2 cellular contexts compared by ENCODE assay signal in the genomic region with DNA sequence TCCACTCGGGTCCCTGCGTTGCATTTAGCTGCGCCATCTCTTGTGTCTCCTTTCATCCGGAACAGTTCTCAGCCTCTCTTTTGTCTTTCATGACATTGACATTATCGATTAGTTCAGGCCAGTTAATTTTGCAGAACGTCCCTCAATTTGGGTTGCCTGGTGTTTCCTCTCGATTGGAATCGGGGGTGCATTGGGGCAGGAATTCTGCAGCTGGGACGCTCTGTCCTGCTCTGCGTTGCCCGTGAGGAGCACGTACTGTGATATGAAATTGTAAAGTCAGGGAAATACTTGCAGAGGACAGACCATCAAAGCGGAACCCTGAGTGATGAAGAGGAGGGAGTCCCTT.
TF ChIP-seq lines count a peak whose summit lies in the region.

No MANE protein-coding gene starts in this region.

TF ChIP-seq in K562, 482 proteins besides CTCF, POLR2A, EP300 and RAD21 (continues in another document):
- TF ChIP-seq TAF7 (tag; IDR thresholded peaks at IDR 0.05) (no peak), ZNF280A (IDR thresholded peaks at IDR 0.05; ENCODE audit: low read depth, partially characterized antibody) (no peak), NR2F6 (CRISPR knock-in tag; IDR thresholded peaks at IDR 0.05) (no peak), MAFG (tag; conservative IDR thresholded peaks at IDR 0.05) (no peak), PRMT5 (CRISPR knock-in tag; IDR thresholded peaks at IDR 0.05) (no peak), BRF2 (IDR thresholded peaks at IDR 0.05; ENCODE audit: borderline replicate concordance, insufficient read depth, insufficient read length) (no peak), ELF1 (tag; IDR thresholded peaks at IDR 0.05) (0 out of 2 replicates have a peak, but pooled peaks have one; percentile 11), EZH2 (IDR thresholded peaks at IDR 0.05; ENCODE audit: borderline replicate concordance, low read depth, low read length) (no peak), ESRRA (IDR thresholded peaks at IDR 0.05; ENCODE audit: borderline replicate concordance, low read depth) (no peak), PYGO2 (tag; IDR thresholded peaks at IDR 0.05) (no peak), ARHGAP35 (IDR thresholded peaks at IDR 0.05; ENCODE audit: partially characterized antibody) (no peak), KDM4B (IDR thresholded peaks at IDR 0.05; ENCODE audit: borderline replicate concordance in 2 of 2, low read depth in 1 of 2) (no peak), GABPA (tag; conservative IDR thresholded peaks at IDR 0.05; ENCODE audit: low read depth) (0 out of 2 replicates have a peak, but pooled peaks have one; percentile 6), PHB2 (IDR thresholded peaks at IDR 0.05; ENCODE audit: low read depth) (no peak), ZNF583 (CRISPR knock-in tag; IDR thresholded peaks at IDR 0.05) (no peak), MTA1 (IDR thresholded peaks at IDR 0.05; ENCODE audit: borderline replicate concordance) (no peak), ZNF12 (CRISPR knock-in tag; IDR thresholded peaks at IDR 0.05) (no peak), NFATC3 (IDR thresholded peaks at IDR 0.05) (no peak), ZC3H4 (CRISPR knock-in tag; IDR thresholded peaks at IDR 0.05; ENCODE audit: borderline replicate concordance) (no peak), MBD2 (IDR thresholded peaks at IDR 0.05; ENCODE audit: borderline replicate concordance, low read depth) (no peak), CXXC5 (CRISPR knock-in tag; IDR thresholded peaks at IDR 0.05) (0 out of 2 replicates have a peak, but pooled peaks have one; percentile 3), SNRNP70 (optimal IDR thresholded peaks at IDR 0.05; ENCODE audit: low read depth, low read length) (no peak)
- TF ChIP-seq, protein P1, sequence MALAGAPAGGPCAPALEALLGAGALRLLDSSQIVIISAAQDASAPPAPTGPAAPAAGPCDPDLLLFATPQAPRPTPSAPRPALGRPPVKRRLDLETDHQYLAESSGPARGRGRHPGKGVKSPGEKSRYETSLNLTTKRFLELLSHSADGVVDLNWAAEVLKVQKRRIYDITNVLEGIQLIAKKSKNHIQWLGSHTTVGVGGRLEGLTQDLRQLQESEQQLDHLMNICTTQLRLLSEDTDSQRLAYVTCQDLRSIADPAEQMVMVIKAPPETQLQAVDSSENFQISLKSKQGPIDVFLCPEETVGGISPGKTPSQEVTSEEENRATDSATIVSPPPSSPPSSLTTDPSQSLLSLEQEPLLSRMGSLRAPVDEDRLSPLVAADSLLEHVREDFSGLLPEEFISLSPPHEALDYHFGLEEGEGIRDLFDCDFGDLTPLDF (CRISPR knock-in tag; IDR thresholded peaks at IDR 0.05) = no peak
- TF ChIP-seq, protein P2, sequence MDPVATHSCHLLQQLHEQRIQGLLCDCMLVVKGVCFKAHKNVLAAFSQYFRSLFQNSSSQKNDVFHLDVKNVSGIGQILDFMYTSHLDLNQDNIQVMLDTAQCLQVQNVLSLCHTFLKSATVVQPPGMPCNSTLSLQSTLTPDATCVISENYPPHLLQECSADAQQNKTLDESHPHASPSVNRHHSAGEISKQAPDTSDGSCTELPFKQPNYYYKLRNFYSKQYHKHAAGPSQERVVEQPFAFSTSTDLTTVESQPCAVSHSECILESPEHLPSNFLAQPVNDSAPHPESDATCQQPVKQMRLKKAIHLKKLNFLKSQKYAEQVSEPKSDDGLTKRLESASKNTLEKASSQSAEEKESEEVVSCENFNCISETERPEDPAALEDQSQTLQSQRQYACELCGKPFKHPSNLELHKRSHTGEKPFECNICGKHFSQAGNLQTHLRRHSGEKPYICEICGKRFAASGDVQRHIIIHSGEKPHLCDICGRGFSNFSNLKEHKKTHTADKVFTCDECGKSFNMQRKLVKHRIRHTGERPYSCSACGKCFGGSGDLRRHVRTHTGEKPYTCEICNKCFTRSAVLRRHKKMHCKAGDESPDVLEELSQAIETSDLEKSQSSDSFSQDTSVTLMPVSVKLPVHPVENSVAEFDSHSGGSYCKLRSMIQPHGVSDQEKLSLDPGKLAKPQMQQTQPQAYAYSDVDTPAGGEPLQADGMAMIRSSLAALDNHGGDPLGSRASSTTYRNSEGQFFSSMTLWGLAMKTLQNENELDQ (CRISPR knock-in tag; IDR thresholded peaks at IDR 0.05; ENCODE audit: borderline replicate concordance) = no peak
- TF ChIP-seq, protein P3, sequence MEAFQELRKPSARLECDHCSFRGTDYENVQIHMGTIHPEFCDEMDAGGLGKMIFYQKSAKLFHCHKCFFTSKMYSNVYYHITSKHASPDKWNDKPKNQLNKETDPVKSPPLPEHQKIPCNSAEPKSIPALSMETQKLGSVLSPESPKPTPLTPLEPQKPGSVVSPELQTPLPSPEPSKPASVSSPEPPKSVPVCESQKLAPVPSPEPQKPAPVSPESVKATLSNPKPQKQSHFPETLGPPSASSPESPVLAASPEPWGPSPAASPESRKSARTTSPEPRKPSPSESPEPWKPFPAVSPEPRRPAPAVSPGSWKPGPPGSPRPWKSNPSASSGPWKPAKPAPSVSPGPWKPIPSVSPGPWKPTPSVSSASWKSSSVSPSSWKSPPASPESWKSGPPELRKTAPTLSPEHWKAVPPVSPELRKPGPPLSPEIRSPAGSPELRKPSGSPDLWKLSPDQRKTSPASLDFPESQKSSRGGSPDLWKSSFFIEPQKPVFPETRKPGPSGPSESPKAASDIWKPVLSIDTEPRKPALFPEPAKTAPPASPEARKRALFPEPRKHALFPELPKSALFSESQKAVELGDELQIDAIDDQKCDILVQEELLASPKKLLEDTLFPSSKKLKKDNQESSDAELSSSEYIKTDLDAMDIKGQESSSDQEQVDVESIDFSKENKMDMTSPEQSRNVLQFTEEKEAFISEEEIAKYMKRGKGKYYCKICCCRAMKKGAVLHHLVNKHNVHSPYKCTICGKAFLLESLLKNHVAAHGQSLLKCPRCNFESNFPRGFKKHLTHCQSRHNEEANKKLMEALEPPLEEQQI (IDR thresholded peaks at IDR 0.05) = no peak

TF ChIP-seq in liver, 16 proteins besides CTCF, POLR2A, EP300 and RAD21:
- TF ChIP-seq HNF4A (conservative IDR thresholded peaks at IDR 0.05) = no peak
